ENCODE assay signal across 2 cellular contexts in the genomic region with DNA sequence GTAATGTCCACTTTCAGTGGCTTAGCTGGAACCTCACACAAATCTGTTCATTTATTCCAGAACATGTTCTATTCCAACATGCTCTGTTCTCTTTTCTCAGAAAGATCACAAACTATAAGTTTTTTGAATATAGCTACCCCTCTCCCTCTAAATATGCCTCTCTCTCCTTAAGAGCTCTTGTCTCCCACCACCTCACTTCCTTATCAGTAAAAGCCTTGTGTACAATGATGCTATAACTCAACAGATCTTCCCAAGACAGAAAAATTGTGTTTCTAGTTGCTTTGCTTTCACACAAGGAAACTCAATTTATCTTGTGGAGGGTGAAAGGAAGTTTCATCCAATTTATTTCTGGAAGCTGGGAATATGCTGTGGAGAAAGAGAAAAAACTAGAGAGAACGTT.
TF ChIP-seq lines count a peak whose summit lies in the region.

No MANE protein-coding gene starts in this region.

TF ChIP-seq in K562, 482 proteins besides CTCF, POLR2A, EP300 and RAD21 (continued from another document and continues in another):
- TF ChIP-seq, protein P1, sequence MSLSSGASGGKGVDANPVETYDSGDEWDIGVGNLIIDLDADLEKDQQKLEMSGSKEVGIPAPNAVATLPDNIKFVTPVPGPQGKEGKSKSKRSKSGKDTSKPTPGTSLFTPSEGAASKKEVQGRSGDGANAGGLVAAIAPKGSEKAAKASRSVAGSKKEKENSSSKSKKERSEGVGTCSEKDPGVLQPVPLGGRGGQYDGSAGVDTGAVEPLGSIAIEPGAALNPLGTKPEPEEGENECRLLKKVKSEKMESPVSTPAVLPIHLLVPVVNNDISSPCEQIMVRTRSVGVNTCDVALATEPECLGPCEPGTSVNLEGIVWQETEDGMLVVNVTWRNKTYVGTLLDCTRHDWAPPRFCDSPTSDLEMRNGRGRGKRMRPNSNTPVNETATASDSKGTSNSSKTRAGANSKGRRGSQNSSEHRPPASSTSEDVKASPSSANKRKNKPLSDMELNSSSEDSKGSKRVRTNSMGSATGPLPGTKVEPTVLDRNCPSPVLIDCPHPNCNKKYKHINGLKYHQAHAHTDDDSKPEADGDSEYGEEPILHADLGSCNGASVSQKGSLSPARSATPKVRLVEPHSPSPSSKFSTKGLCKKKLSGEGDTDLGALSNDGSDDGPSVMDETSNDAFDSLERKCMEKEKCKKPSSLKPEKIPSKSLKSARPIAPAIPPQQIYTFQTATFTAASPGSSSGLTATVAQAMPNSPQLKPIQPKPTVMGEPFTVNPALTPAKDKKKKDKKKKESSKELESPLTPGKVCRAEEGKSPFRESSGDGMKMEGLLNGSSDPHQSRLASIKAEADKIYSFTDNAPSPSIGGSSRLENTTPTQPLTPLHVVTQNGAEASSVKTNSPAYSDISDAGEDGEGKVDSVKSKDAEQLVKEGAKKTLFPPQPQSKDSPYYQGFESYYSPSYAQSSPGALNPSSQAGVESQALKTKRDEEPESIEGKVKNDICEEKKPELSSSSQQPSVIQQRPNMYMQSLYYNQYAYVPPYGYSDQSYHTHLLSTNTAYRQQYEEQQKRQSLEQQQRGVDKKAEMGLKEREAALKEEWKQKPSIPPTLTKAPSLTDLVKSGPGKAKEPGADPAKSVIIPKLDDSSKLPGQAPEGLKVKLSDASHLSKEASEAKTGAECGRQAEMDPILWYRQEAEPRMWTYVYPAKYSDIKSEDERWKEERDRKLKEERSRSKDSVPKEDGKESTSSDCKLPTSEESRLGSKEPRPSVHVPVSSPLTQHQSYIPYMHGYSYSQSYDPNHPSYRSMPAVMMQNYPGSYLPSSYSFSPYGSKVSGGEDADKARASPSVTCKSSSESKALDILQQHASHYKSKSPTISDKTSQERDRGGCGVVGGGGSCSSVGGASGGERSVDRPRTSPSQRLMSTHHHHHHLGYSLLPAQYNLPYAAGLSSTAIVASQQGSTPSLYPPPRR (CRISPR knock-in tag; IDR thresholded peaks at IDR 0.05; ENCODE audit: borderline replicate concordance), result no peak
- TF ChIP-seq NFIC (IDR thresholded peaks at IDR 0.05) (peak; percentile 52), ZNF232 (CRISPR knock-in tag; IDR thresholded peaks at IDR 0.05) (no peak), STAT5A (IDR thresholded peaks at IDR 0.05; ENCODE audit: borderline replicate concordance, low read length) (peak; percentile 38; the same call in 1 of the 2 replicates), DPF2 (IDR thresholded peaks at IDR 0.05) (peak; percentile 88), ZNF217 (CRISPR knock-in tag; IDR thresholded peaks at IDR 0.05) (no peak)
- TF ChIP-seq, protein P2, sequence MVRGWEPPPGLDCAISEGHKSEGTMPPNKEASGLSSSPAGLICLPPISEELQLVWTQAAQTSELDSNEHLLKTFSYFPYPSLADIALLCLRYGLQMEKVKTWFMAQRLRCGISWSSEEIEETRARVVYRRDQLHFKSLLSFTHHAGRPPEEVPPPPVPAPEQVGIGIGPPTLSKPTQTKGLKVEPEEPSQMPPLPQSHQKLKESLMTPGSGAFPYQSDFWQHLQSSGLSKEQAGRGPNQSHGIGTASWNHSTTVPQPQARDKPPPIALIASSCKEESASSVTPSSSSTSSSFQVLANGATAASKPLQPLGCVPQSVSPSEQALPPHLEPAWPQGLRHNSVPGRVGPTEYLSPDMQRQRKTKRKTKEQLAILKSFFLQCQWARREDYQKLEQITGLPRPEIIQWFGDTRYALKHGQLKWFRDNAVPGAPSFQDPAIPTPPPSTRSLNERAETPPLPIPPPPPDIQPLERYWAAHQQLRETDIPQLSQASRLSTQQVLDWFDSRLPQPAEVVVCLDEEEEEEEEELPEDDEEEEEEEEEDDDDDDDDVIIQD (CRISPR knock-in tag; IDR thresholded peaks at IDR 0.05), result no peak
- TF ChIP-seq, protein P3, sequence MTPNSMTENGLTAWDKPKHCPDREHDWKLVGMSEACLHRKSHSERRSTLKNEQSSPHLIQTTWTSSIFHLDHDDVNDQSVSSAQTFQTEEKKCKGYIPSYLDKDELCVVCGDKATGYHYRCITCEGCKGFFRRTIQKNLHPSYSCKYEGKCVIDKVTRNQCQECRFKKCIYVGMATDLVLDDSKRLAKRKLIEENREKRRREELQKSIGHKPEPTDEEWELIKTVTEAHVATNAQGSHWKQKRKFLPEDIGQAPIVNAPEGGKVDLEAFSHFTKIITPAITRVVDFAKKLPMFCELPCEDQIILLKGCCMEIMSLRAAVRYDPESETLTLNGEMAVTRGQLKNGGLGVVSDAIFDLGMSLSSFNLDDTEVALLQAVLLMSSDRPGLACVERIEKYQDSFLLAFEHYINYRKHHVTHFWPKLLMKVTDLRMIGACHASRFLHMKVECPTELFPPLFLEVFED (CRISPR knock-in tag; conservative IDR thresholded peaks at IDR 0.05), result no peak
- TF ChIP-seq, protein P4, sequence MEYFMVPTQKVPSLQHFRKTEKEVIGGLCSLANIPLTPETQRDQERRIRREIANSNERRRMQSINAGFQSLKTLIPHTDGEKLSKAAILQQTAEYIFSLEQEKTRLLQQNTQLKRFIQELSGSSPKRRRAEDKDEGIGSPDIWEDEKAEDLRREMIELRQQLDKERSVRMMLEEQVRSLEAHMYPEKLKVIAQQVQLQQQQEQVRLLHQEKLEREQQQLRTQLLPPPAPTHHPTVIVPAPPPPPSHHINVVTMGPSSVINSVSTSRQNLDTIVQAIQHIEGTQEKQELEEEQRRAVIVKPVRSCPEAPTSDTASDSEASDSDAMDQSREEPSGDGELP (CRISPR knock-in tag; IDR thresholded peaks at IDR 0.05; ENCODE audit: borderline replicate concordance), result no peak
- TF ChIP-seq, protein P5, sequence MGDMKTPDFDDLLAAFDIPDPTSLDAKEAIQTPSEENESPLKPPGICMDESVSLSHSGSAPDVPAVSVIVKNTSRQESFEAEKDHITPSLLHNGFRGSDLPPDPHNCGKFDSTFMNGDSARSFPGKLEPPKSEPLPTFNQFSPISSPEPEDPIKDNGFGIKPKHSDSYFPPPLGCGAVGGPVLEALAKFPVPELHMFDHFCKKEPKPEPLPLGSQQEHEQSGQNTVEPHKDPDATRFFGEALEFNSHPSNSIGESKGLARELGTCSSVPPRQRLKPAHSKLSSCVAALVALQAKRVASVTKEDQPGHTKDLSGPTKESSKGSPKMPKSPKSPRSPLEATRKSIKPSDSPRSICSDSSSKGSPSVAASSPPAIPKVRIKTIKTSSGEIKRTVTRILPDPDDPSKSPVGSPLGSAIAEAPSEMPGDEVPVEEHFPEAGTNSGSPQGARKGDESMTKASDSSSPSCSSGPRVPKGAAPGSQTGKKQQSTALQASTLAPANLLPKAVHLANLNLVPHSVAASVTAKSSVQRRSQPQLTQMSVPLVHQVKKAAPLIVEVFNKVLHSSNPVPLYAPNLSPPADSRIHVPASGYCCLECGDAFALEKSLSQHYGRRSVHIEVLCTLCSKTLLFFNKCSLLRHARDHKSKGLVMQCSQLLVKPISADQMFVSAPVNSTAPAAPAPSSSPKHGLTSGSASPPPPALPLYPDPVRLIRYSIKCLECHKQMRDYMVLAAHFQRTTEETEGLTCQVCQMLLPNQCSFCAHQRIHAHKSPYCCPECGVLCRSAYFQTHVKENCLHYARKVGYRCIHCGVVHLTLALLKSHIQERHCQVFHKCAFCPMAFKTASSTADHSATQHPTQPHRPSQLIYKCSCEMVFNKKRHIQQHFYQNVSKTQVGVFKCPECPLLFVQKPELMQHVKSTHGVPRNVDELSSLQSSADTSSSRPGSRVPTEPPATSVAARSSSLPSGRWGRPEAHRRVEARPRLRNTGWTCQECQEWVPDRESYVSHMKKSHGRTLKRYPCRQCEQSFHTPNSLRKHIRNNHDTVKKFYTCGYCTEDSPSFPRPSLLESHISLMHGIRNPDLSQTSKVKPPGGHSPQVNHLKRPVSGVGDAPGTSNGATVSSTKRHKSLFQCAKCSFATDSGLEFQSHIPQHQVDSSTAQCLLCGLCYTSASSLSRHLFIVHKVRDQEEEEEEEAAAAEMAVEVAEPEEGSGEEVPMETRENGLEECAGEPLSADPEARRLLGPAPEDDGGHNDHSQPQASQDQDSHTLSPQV (IDR thresholded peaks at IDR 0.05), result peak; percentile 59

TF ChIP-seq in SK-N-SH, 30 proteins besides CTCF, POLR2A, EP300 and RAD21 (continued from another document):
- TF ChIP-seq, protein P6, sequence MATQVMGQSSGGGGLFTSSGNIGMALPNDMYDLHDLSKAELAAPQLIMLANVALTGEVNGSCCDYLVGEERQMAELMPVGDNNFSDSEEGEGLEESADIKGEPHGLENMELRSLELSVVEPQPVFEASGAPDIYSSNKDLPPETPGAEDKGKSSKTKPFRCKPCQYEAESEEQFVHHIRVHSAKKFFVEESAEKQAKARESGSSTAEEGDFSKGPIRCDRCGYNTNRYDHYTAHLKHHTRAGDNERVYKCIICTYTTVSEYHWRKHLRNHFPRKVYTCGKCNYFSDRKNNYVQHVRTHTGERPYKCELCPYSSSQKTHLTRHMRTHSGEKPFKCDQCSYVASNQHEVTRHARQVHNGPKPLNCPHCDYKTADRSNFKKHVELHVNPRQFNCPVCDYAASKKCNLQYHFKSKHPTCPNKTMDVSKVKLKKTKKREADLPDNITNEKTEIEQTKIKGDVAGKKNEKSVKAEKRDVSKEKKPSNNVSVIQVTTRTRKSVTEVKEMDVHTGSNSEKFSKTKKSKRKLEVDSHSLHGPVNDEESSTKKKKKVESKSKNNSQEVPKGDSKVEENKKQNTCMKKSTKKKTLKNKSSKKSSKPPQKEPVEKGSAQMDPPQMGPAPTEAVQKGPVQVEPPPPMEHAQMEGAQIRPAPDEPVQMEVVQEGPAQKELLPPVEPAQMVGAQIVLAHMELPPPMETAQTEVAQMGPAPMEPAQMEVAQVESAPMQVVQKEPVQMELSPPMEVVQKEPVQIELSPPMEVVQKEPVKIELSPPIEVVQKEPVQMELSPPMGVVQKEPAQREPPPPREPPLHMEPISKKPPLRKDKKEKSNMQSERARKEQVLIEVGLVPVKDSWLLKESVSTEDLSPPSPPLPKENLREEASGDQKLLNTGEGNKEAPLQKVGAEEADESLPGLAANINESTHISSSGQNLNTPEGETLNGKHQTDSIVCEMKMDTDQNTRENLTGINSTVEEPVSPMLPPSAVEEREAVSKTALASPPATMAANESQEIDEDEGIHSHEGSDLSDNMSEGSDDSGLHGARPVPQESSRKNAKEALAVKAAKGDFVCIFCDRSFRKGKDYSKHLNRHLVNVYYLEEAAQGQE (IDR thresholded peaks at IDR 0.05; ENCODE audit: low read depth, low read length), result no peak
- TF ChIP-seq ELF1 (IDR thresholded peaks at IDR 0.05) (no peak), RCOR1 (IDR thresholded peaks at IDR 0.05; ENCODE audit: low read length) (no peak)
TF ChIP-seq in SK-N-SH: peak in this region for 0.
